Comparison of ENCODE assay signal across 23 cellular contexts in the genomic region with DNA sequence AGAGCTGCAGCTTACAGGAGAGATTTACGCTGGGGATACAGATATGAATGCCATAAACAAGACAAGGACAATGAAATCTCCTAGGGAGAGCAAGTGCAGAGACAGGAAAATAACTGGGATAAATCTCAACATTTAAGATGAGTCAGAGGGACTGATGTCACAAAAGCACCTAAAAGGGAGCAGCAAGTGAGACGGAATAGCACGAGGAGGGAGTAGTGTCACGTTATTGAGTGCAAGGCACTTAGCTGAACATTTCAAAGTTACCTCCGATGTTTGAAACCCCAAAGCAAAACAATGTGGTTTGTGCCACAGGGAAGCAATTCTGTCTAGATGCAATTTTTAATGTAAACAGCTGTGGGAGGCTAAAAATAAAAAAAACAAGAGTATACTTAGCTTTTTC.
DNase-seq lines count a peak whose midpoint lies in the region; ATAC-seq and TF ChIP-seq lines count a peak whose summit lies in the region.
"Had no signal": no experiment of that assay in that cellular context is flagged by ENCODE, and none has a peak within 500 bp of the region (broad histone marks: within the 10 kb centered on the region; RNA-seq: fewer than 3 reads in every experiment).

No MANE protein-coding gene starts in this region.

- no peak overlapping the region for H3K9ac ChIP-seq in mesenchymal stem cell (ENCODE audit: low read length)
- H3K9ac ChIP-seq: BLaER1 treated with 17β-estradiol and CSF1 and Interleukin-3, amounts not matched to agents 10 nM and 100 nM; SK-N-SH had no signal

- no peaks in the 10 kb centered on the region for H3K27me3 ChIP-seq in mesenchymal stem cell (ENCODE audit: control insufficient read depth in 1 of 2, insufficient read depth in 1 of 2, low read length in 2 of 2)
- no peaks in the 10 kb centered on the region for H3K27me3 ChIP-seq in thyroid gland
- H3K27me3 ChIP-seq: BLaER1 treated with 17β-estradiol and CSF1 and Interleukin-3, amounts not matched to agents 10 nM and 100 nM; Peyer's patch had no signal

- TF ChIP-seq CTCF in thyroid gland (IDR thresholded peaks at IDR 0.05), result no peak

- H3K9me3 ChIP-seq in mesenchymal stem cell (ENCODE audit: control insufficient read depth, low read length), result no peaks in the 10 kb centered on the region
- H3K9me3 ChIP-seq in thyroid gland, result no peaks in the 10 kb centered on the region
- H3K9me3 ChIP-seq: BLaER1 treated with 17β-estradiol and CSF1 and Interleukin-3, amounts not matched to agents 10 nM and 100 nM; Peyer's patch; SK-N-SH had no signal

- H3K18ac ChIP-seq in mesenchymal stem cell (ENCODE audit: low read depth in 1 of 2, low read length in 2 of 2), result no peak overlapping the region

- H2BK5ac ChIP-seq in mesenchymal stem cell (ENCODE audit: low read depth, low read length, poor library complexity, severe bottlenecking), result no peak overlapping the region

- H3K79me1 ChIP-seq in mesenchymal stem cell (replicated peaks; ENCODE audit: low read length, poor library complexity, severe bottlenecking), result no peaks in the 10 kb centered on the region

- no peak for ATAC-seq in HG03354 (IDR thresholded peaks at IDR 0.05; ENCODE audit: poor library complexity, severe bottlenecking, unreplicated experiment)

- H3K27ac ChIP-seq in mesenchymal stem cell (ENCODE audit: low read length, poor library complexity, severe bottlenecking) (no peak overlapping the region), thyroid gland (no peak overlapping the region)
- H3K27ac ChIP-seq: BLaER1 treated with 17β-estradiol and CSF1 and Interleukin-3, amounts not matched to agents 10 nM and 100 nM; Peyer's patch had no signal

- DNase-seq in A172 (ENCODE audit: low spot score), result peak; percentile 6
- DNase-seq in HT1080 (ENCODE audit: low read depth), result peak; percentile 1
- DNase-seq in RKO (ENCODE audit: low spot score), result peak; percentile 4
- DNase-seq in mesenchymal stem cell, result peak; percentile 82
- no peak for DNase-seq in activated T-cell treated with anti-CD3 and anti-CD28 coated beads, Interleukin-2, amount 50 U/mL, for 48 hours
- DNase-seq in thyroid gland, result no peak
- no peak for DNase-seq in activated CD4-positive, alpha-beta T cell treated with anti-CD3 and anti-CD28 coated beads, Interleukin-2, amount 50 U/mL, for 4 hours
- DNase-seq: AML-193; CD4-positive, alpha-beta T cell; COR-L47; GOT3; HCEC 1CT; NCI-H1105 treated with DMSO at 0.1 percent for 48 hours; NCI-H146; NCI-H1930; NCI-H2107; NCI-H524; NCI-H774; Peyer's patch; SK-N-SH; SW 1271 had no signal

- H2AK5ac ChIP-seq in mesenchymal stem cell (ENCODE audit: low read length, severe bottlenecking), result no peak overlapping the region

- no peak overlapping the region for H3K4me3 ChIP-seq in mesenchymal stem cell (ENCODE audit: insufficient read depth in 1 of 2, low read depth in 1 of 2, low read length in 2 of 2)
- H3K4me3 ChIP-seq in thyroid gland (replicated peaks in 1 of 3), result no peak overlapping the region
- H3K4me3 ChIP-seq: BLaER1 treated with 17β-estradiol and CSF1 and Interleukin-3, amounts not matched to agents 10 nM and 100 nM; Peyer's patch had no signal

- no peaks in the 10 kb centered on the region for H3K4me1 ChIP-seq in mesenchymal stem cell (ENCODE audit: control insufficient read depth, insufficient read depth, low read depth, low read length)
- no peaks in the 10 kb centered on the region for H3K4me1 ChIP-seq in thyroid gland
- H3K4me1 ChIP-seq: BLaER1 treated with 17β-estradiol and CSF1 and Interleukin-3, amounts not matched to agents 10 nM and 100 nM; Peyer's patch had no signal

- no peak overlapping the region for H2BK12ac ChIP-seq in mesenchymal stem cell (ENCODE audit: low read length in 2 of 2)

- no peak overlapping the region for H4K8ac ChIP-seq in mesenchymal stem cell (ENCODE audit: low read length)

- no peak overlapping the region for H2AFZ ChIP-seq in mesenchymal stem cell (ENCODE audit: low read depth, low read length)

- H3K4me2 ChIP-seq in mesenchymal stem cell (ENCODE audit: low read length, poor library complexity, severe bottlenecking), result no peak overlapping the region
- H3K4me2 ChIP-seq: BLaER1 treated with 17β-estradiol and CSF1 and Interleukin-3, amounts not matched to agents 10 nM and 100 nM; SK-N-SH had no signal

- H2BK120ac ChIP-seq in mesenchymal stem cell (ENCODE audit: low read depth, low read length), result no peak overlapping the region

- no peak overlapping the region for H3K23ac ChIP-seq in mesenchymal stem cell (ENCODE audit: low read length in 2 of 2)

- WGBS in mesenchymal stem cell, result 52% methylated on average over 5 of the region's 5 CpGs
- 78 to 82% methylated on average over 5 of the region's 5 CpGs for WGBS in thyroid gland, 2 donors

- no peak overlapping the region for H4K91ac ChIP-seq in mesenchymal stem cell (ENCODE audit: low read length)

- H3K36me3 ChIP-seq in mesenchymal stem cell (ENCODE audit: control insufficient read depth in 1 of 2, insufficient read depth in 2 of 2, low read depth in 1 of 2, low read length in 2 of 2), result no peaks in the 10 kb centered on the region
- no peaks in the 10 kb centered on the region for H3K36me3 ChIP-seq in thyroid gland
- H3K36me3 ChIP-seq: BLaER1 treated with 17β-estradiol and CSF1 and Interleukin-3, amounts not matched to agents 10 nM and 100 nM; Peyer's patch had no signal

- no peak overlapping the region for H2BK15ac ChIP-seq in mesenchymal stem cell (ENCODE audit: low read depth, poor library complexity, severe bottlenecking)

- no peak overlapping the region for H3K14ac ChIP-seq in mesenchymal stem cell (ENCODE audit: low read length in 2 of 2)

- no peak overlapping the region for H3K4ac ChIP-seq in mesenchymal stem cell (ENCODE audit: low read depth in 1 of 2, low read length in 2 of 2)

- intact Hi-C loops in thyroid gland (cut with DNase I), result no loop called here

- TF ChIP-seq POLR2A in thyroid gland (IDR thresholded peaks at IDR 0.05), result no peak

Comparison
In these comparisons a context has a peak if more than half of its experiments do, and no peak if none do; other contexts are left out.
1. DNase-seq: peak in A172 (single experiment), HT1080 (single experiment), RKO (single experiment) and mesenchymal stem cell (single experiment); none in activated T-cell treated with anti-CD3 and anti-CD28 coated beads, Interleukin-2, amount 50 U/mL, for 48 hours (0 of 2), thyroid gland (0 of 2) and activated CD4-positive, alpha-beta T cell treated with anti-CD3 and anti-CD28 coated beads, Interleukin-2, amount 50 U/mL, for 4 hours (0 of 2).